In genomic region chr2:63840081-63840784, GRCh38 we compare ENCODE assay signal across 8 cellular contexts.
A peak's percentile ranks its signal among the peaks of the same experiment; 100 is the strongest.
DNase-seq lines count a peak whose midpoint lies in the region; ATAC-seq, FAIRE-seq and TF ChIP-seq lines count a peak whose summit lies in the region.

No MANE protein-coding gene starts in this region.

- H3K9me3 Mint-ChIP-seq in nephron progenitor cell, result no peaks in the 10 kb centered on the region

- H3K27ac Mint-ChIP-seq in nephron progenitor cell, result peak overlapping the region; percentile 97

- H3K27me3 Mint-ChIP-seq in nephron progenitor cell (ENCODE audit: low read depth, poor library complexity), result no peaks in the 10 kb centered on the region

- DNase-seq in SK-N-MC (ENCODE audit: low read depth, low spot score), result no peak
- DNase-seq in epithelial cell of prostate (ENCODE audit: low read depth, low spot score), result no peak
- no peak for DNase-seq in nephron progenitor cell
- DNase-seq in COLO668 (lab: John Stamatoyannopoulos, UW; ENCODE audit: unreplicated experiment), result no peak
- no peak for DNase-seq in H54 (ENCODE audit: insufficient read length, low spot score)

- no peaks in the 10 kb centered on the region for H3K36me3 ChIP-seq in SK-N-MC (ENCODE audit: insufficient read depth, low read length)

- peak overlapping the region; percentile 82 for H3K9ac ChIP-seq in SK-N-MC (ENCODE audit: insufficient read length)

- H3K27ac ChIP-seq in C4-2B (peak overlapping the region; percentile 90), SK-N-MC (no peak overlapping the region), epithelial cell of prostate (peak overlapping the region; percentile 96)

- TF ChIP-seq CTCF in C4-2B (conservative IDR thresholded peaks at IDR 0.05), result no peak
- TF ChIP-seq CTCF in nephron progenitor cell (IDR thresholded peaks at IDR 0.05), result no peak

- FAIRE-seq in H54 (lab: Jason Lieb, UNC), result no peak

- peak overlapping the region; percentile 99 for H3K4me3 Mint-ChIP-seq in nephron progenitor cell

- TF ChIP-seq POLR2A in H54 (IDR thresholded peaks at IDR 0.05; ENCODE audit: low read depth, low read length), result no peak

- no peaks in the 10 kb centered on the region for H3K9me3 ChIP-seq in SK-N-MC (ENCODE audit: low read depth, low read length)

- ATAC-seq in GM18867 (IDR thresholded peaks at IDR 0.05; ENCODE audit: unreplicated experiment) (peak; percentile 31), HG03064 (IDR thresholded peaks at IDR 0.05; ENCODE audit: low read depth, unreplicated experiment) (peak; percentile 30)

- H3K4me1 Mint-ChIP-seq in nephron progenitor cell, result peaks cover 36% of the 10 kb centered on the region

- H3K4me3 ChIP-seq in SK-N-MC, result peak overlapping the region; percentile 92

- no peaks in the 10 kb centered on the region for H3K36me3 Mint-ChIP-seq in nephron progenitor cell (ENCODE audit: low read depth)
